21 cellular contexts compared by ENCODE assay signal in genomic region chr7:127673902-127674301, GRCh38. TPM values are rescaled to one million over a fixed set of nuclear protein-coding genes. Genes with fewer than 3 reads are reported as not detected.
DNase-seq lines count a peak whose midpoint lies in the region; ATAC-seq and TF ChIP-seq lines count a peak whose summit lies in the region.
"Had no signal": no experiment of that assay in that cellular context is flagged by ENCODE, and none has a peak within 500 bp of the region (broad histone marks: within the 10 kb centered on the region; RNA-seq: fewer than 3 reads in every experiment).

No MANE protein-coding gene starts in this region.

- no peak for TF ChIP-seq EP300 in tibial nerve (IDR thresholded peaks at IDR 0.05)

- peaks cover 100% of the 10 kb centered on the region for H3K79me2 ChIP-seq in GM23248 (ENCODE audit: insufficient read depth)
- peaks cover 83% of the 10 kb centered on the region for H3K79me2 ChIP-seq in fibroblast of lung (ENCODE audit: control insufficient read depth, insufficient read depth, low read length)
- peaks cover 95% of the 10 kb centered on the region for H3K79me2 ChIP-seq in osteoblast (ENCODE audit: insufficient read depth, low read length)

- no peaks in the 10 kb centered on the region for H3K9me2 ChIP-seq in GM23248 (ENCODE audit: insufficient read depth)

- ATAC-seq in activated T-helper 17 cell treated with anti-CD3 and anti-CD28 coated beads, Interleukin-2, amount 50 U/mL, for 72 hours (replicated peaks), result no peak
- ATAC-seq in GM18502 (IDR thresholded peaks at IDR 0.05; ENCODE audit: poor library complexity, unreplicated experiment), result no peak
- ATAC-seq: left colon, mucosa of descending colon had no signal

- H3F3A ChIP-seq in GM23248 (ENCODE audit: insufficient read depth), result peaks cover 11% of the 10 kb centered on the region; the same call in 1 of the 2 replicates

- in situ Hi-C loops in GM23248 (cut with MboI), result no loop called here

- H4K20me1 ChIP-seq in GM23248 (ENCODE audit: insufficient read depth) (no peaks in the 10 kb centered on the region), fibroblast of lung (ENCODE audit: control insufficient read depth, extremely low read depth, insufficient read depth, low read length) (no peaks in the 10 kb centered on the region), osteoblast (ENCODE audit: insufficient read depth, low read length) (peaks cover 49% of the 10 kb centered on the region)

- no peaks in the 10 kb centered on the region for H3K9me3 Mint-ChIP-seq in activated T-helper 17 cell treated with anti-CD3 and anti-CD28 coated beads, Interleukin-2, amount 50 U/mL, for 72 hours

- no peak for TF ChIP-seq POLR2A in tibial nerve (IDR thresholded peaks at IDR 0.05)

- H3K4me3 Mint-ChIP-seq in activated T-helper 17 cell treated with anti-CD3 and anti-CD28 coated beads, Interleukin-2, amount 50 U/mL, for 72 hours, result no peak overlapping the region
- H3K4me3 Mint-ChIP-seq: CD4-positive, CD25-positive, alpha-beta regulatory T cell had no signal

- no peak for TF ChIP-seq CTCF in fibroblast of lung (conservative IDR thresholded peaks at IDR 0.05 in 1 of 2, IDR thresholded peaks at IDR 0.05 in 1 of 2; ENCODE audit: low read depth in 1 of 2, low read length in 2 of 2)
- no peak for TF ChIP-seq CTCF in osteoblast (IDR thresholded peaks at IDR 0.05; ENCODE audit: extremely low read depth, low read depth, low read length)
- TF ChIP-seq CTCF in tibial nerve (IDR thresholded peaks at IDR 0.05), result no peak

- H2AFZ ChIP-seq in GM23248 (no peak overlapping the region), fibroblast of lung (ENCODE audit: low read length) (no peak overlapping the region), osteoblast (ENCODE audit: low read length) (no peak overlapping the region)

- peak overlapping the region; percentile 38 for H3K4me2 ChIP-seq in GM23248 (ENCODE audit: unreplicated experiment)
- H3K4me2 ChIP-seq in fibroblast of lung (ENCODE audit: extremely low read depth, insufficient read depth, low read length), result peak overlapping the region; percentile 3
- H3K4me2 ChIP-seq in osteoblast (ENCODE audit: insufficient read depth, low read length), result no peak overlapping the region

- H3K36me3 ChIP-seq in GM23248 (ENCODE audit: low read depth), result peaks cover 3% of the 10 kb centered on the region; the same call in 1 of the 2 replicates
- H3K36me3 ChIP-seq in fibroblast of lung (ENCODE audit: control insufficient read depth, insufficient read depth, low read length), result no peaks in the 10 kb centered on the region
- H3K36me3 ChIP-seq in osteoblast (ENCODE audit: insufficient read depth, low read length), result peaks cover 6% of the 10 kb centered on the region
- H3K36me3 ChIP-seq in tibial nerve, result peaks cover 0 to 11% (median 0%) of the 10 kb centered on the region in 3 donors

- 35 to 53% methylated on average over 3 of the region's 3 CpGs for WGBS in GM23248 (ENCODE audit: low coverage in 1 of 2, low lambda C conversion rate in 2 of 2, missing lambda C conversion rate in 2 of 2), 2 experiments
- WGBS in tibial nerve, 2 donors, result 44 to 52% methylated on average over 3 of the region's 3 CpGs

- H3K4me1 Mint-ChIP-seq in activated T-helper 17 cell treated with anti-CD3 and anti-CD28 coated beads, Interleukin-2, amount 50 U/mL, for 72 hours, result peaks cover 20% of the 10 kb centered on the region

- H3K27me3 Mint-ChIP-seq in activated T-helper 17 cell treated with anti-CD3 and anti-CD28 coated beads, Interleukin-2, amount 50 U/mL, for 72 hours, result no peaks in the 10 kb centered on the region
- H3K27me3 Mint-ChIP-seq: CD4-positive, CD25-positive, alpha-beta regulatory T cell had no signal

- peaks cover 21% of the 10 kb centered on the region for H3K4me1 ChIP-seq in GM23248 (ENCODE audit: insufficient read depth)
- peaks cover 6% of the 10 kb centered on the region for H3K4me1 ChIP-seq in fibroblast of lung (ENCODE audit: control insufficient read depth, extremely low read depth, insufficient read depth, low read length)
- peaks cover 18% of the 10 kb centered on the region for H3K4me1 ChIP-seq in osteoblast (ENCODE audit: insufficient read depth, low read length)
- peaks cover 0 to 30% (median 3%) of the 10 kb centered on the region in 4 donors for H3K4me1 ChIP-seq in tibial nerve

- H3K27ac Mint-ChIP-seq in activated T-helper 17 cell treated with anti-CD3 and anti-CD28 coated beads, Interleukin-2, amount 50 U/mL, for 72 hours, result peak overlapping the region; percentile 43

- no peak overlapping the region for H3K9ac ChIP-seq in GM23248
- H3K9ac ChIP-seq in fibroblast of lung (ENCODE audit: insufficient read depth, low read length), result no peak overlapping the region

- H3K27me3 ChIP-seq in GM23248 (replicated peaks; ENCODE audit: insufficient read depth), result no peaks in the 10 kb centered on the region
- H3K27me3 ChIP-seq in fibroblast of lung (ENCODE audit: control insufficient read depth, insufficient read depth, low read length), result no peaks in the 10 kb centered on the region
- no peaks in the 10 kb centered on the region for H3K27me3 ChIP-seq in osteoblast (ENCODE audit: insufficient read depth, low read length)
- H3K27me3 ChIP-seq in tibial nerve, result no peaks in the 10 kb centered on the region

- no peak overlapping the region for H3K4me3 ChIP-seq in GM23248
- H3K4me3 ChIP-seq in fibroblast of lung (replicated peaks in 1 of 4; ENCODE audit: control extremely low read depth in 1 of 4, insufficient read depth in 1 of 4, low read depth in 3 of 4, low read length in 4 of 4), result no peak overlapping the region
- H3K4me3 ChIP-seq in osteoblast (ENCODE audit: insufficient read depth, low read length), result no peak overlapping the region
- H3K4me3 ChIP-seq in tibial nerve, result no peak overlapping the region
- H3K4me3 ChIP-seq: mucosa of descending colon had no signal

- peak overlapping the region; percentile 22 for H3K27ac ChIP-seq in GM23248
- H3K27ac ChIP-seq in fibroblast of lung (ENCODE audit: insufficient read depth, low read length), result peak overlapping the region; percentile 21
- H3K27ac ChIP-seq in osteoblast (ENCODE audit: low read depth, low read length), result peak overlapping the region; percentile 29
- H3K27ac ChIP-seq in tibial nerve, result peak overlapping the region in 1 of 4 donors; percentile 22

- H3K36me3 Mint-ChIP-seq in activated T-helper 17 cell treated with anti-CD3 and anti-CD28 coated beads, Interleukin-2, amount 50 U/mL, for 72 hours (ENCODE audit: low read depth), result peaks cover 84% of the 10 kb centered on the region

- DNase-seq in GM23248 (peak; percentile 16), fibroblast of lung (ENCODE audit: low read depth in 2 of 2) (no peak), osteoblast (ENCODE audit: insufficient read length, low spot score, missing footprints) (no peak), NCI-H446 treated with DMSO at 0.1 percent for 48 hours (lab: John Stamatoyannopoulos, UW) (no peak), CD1c-positive myeloid dendritic cell (ENCODE audit: extremely low spot score) (no peak), tibial nerve (ENCODE audit: low spot score in 2 of 2) (no peak)
- DNase-seq: activated CD4-positive, alpha-beta T cell treated with anti-CD3 and anti-CD28 coated beads, Interleukin-2, amount 50 U/mL, for 4 hours; activated naive CD4-positive, alpha-beta T cell treated with anti-CD3 and anti-CD28 coated beads, Interleukin-2, amount 50 U/mL, for 16 hours; CD4-positive, CD25-positive, alpha-beta regulatory T cell; DMS153; KBM-7; left colon; mucosa of descending colon; NCI-H187; NCI-H510A; stimulated activated CD4-positive, alpha-beta T cell treated with anti-CD3 and anti-CD28 coated beads, Interleukin-12 subunit alpha, Interleukin-12 subunit beta, amount 100 ng/mL, for 4 hours had no signal

- no peaks in the 10 kb centered on the region for H3K9me3 ChIP-seq in GM23248 (ENCODE audit: low read depth)
- H3K9me3 ChIP-seq in fibroblast of lung (ENCODE audit: control insufficient read depth, insufficient read depth, low read depth, low read length), result no peaks in the 10 kb centered on the region
- H3K9me3 ChIP-seq in osteoblast (ENCODE audit: low read depth, low read length), result no peaks in the 10 kb centered on the region
- H3K9me3 ChIP-seq in tibial nerve, result no peaks in the 10 kb centered on the region
- H3K9me3 ChIP-seq: mucosa of descending colon had no signal

RNA-seq across cellular contexts. Expression of gene SND1, which starts 21.9 kb away (rescaled TPM):
- total RNA-seq in GM23248 (2014; rRNA removed; shearing (Covaris generic)), result 174 and 184 TPM in 2 replicates
- polyA plus RNA-seq in GM23248 (2016; fragmentation: Nextera tagmentation; extraction: Ambion mirVana) (128 and 137 TPM in 2 replicates), fibroblast of lung (137 and 166 TPM in 2 replicates)
- 100 to 1,000 TPM; 246 to 256 TPM for total RNA-seq in activated T-helper 17 cell treated with anti-CD3 and anti-CD28 coated beads, Interleukin-2, amount 50 U/mL, for 72 hours
- total RNA-seq in fibroblast of lung (172 and 174 TPM in 2 replicates), osteoblast (245 and 257 TPM in 2 replicates), tibial nerve (100 to 1,000 TPM in 1 of 4 donors, 10 to 100 TPM in 3; 70.8 to 141 (median 85.7) TPM)
- 179 and 208 TPM in 2 replicates for polyA plus RNA-seq in fibroblast of lung (2012)
- 232 and 237 TPM in 2 replicates for polyA minus RNA-seq in fibroblast of lung (ENCODE audit: low replicate concordance)

RNA-seq across cellular contexts. Expression of gene PAX4, which starts 56.0 kb away (rescaled TPM):
- total RNA-seq in GM23248 (2014; rRNA removed; shearing (Covaris generic)), result not detected in 2 replicates
- polyA plus RNA-seq in GM23248 (2016; fragmentation: Nextera tagmentation; extraction: Ambion mirVana), result not detected in 2 replicates
- not detected for total RNA-seq in activated T-helper 17 cell treated with anti-CD3 and anti-CD28 coated beads, Interleukin-2, amount 50 U/mL, for 72 hours
- total RNA-seq in fibroblast of lung, result not detected in 2 replicates
- polyA plus RNA-seq in fibroblast of lung, result not detected in 2 replicates
- polyA plus RNA-seq in fibroblast of lung (2012), result not detected in 2 replicates
- not detected in 2 replicates for polyA minus RNA-seq in fibroblast of lung (ENCODE audit: low replicate concordance)
- not detected in 2 replicates for total RNA-seq in osteoblast
- total RNA-seq in tibial nerve, result not detected
- total RNA-seq: CD4-positive, CD25-positive, alpha-beta regulatory T cell; frontal cortex; renal cortical epithelial cell had no signal
- polyA plus RNA-seq: AG04450; CD4-positive, CD25-positive, alpha-beta regulatory T cell had no signal
